13 cellular contexts compared by ENCODE assay signal in genomic region chr11:109747839-109748238, GRCh38.
DNase-seq lines count a peak whose midpoint lies in the region; ATAC-seq, FAIRE-seq and TF ChIP-seq lines count a peak whose summit lies in the region.
"Had no signal": no experiment of that assay in that cellular context is flagged by ENCODE, and none has a peak within 500 bp of the region (broad histone marks: within the 10 kb centered on the region; RNA-seq: fewer than 3 reads in every experiment).

No MANE protein-coding gene starts in this region.

- H3K4me2 ChIP-seq in BLaER1 treated with 17β-estradiol and CSF1 and Interleukin-3, amounts not matched to agents 10 nM and 100 nM = peak overlapping the region; percentile 15 to 95 (median 79); a peak in 20 of 22 replicates
- H3K4me2 ChIP-seq in K562 (ENCODE audit: insufficient read depth, low read length) = no peak overlapping the region; the same call in 1 of the 2 replicates

- peaks cover 0 to 7% (median 0%) of the 10 kb centered on the region in 11 experiments; a peak in 1 of 22 replicates for H3K9me3 ChIP-seq in BLaER1 treated with 17β-estradiol and CSF1 and Interleukin-3, amounts not matched to agents 10 nM and 100 nM (replicated peaks in 1 of 11)
- H3K9me3 ChIP-seq in K562 (replicated peaks; ENCODE audit: control insufficient read depth, insufficient read depth, low read depth, low read length) (no peaks in the 10 kb centered on the region), gastrocnemius medialis (no peaks in the 10 kb centered on the region)
- H3K9me3 ChIP-seq: psoas muscle had no signal

- H4K20me1 ChIP-seq in BLaER1 treated with 17β-estradiol and CSF1 and Interleukin-3, amounts not matched to agents 10 nM and 100 nM = no peaks in the 10 kb centered on the region
- no peaks in the 10 kb centered on the region for H4K20me1 ChIP-seq in K562 (replicated peaks; ENCODE audit: control insufficient read depth, insufficient read depth, low read length)

- intact Hi-C loops in K562 (cut with micrococcal nuclease) = no loop called here
- intact Hi-C loops in gastrocnemius medialis (cut with DNase I; ENCODE audit: low total_unique reads) = no loop called here

- TF ChIP-seq CTCF in K562 (IDR thresholded peaks at IDR 0.05 in 2 of 3, conservative IDR thresholded peaks at IDR 0.05 in 1 of 3; ENCODE audit: insufficient read depth in 2 of 3, low read depth in 1 of 3, low read length in 3 of 3) = no peak
- TF ChIP-seq CTCF in gastrocnemius medialis (IDR thresholded peaks at IDR 0.05 in 4 of 5, conservative IDR thresholded peaks at IDR 0.05 in 1 of 5) = no peak

- no peaks in the 10 kb centered on the region for H3K36me3 ChIP-seq in BLaER1 treated with 17β-estradiol and CSF1 and Interleukin-3, amounts not matched to agents 10 nM and 100 nM
- no peaks in the 10 kb centered on the region for H3K36me3 ChIP-seq in K562 (ENCODE audit: control insufficient read depth, insufficient read depth, low read length)
- H3K36me3 ChIP-seq in gastrocnemius medialis = no peaks in the 10 kb centered on the region
- H3K36me3 ChIP-seq: cardiac muscle cell had no signal

- WGBS in K562 (ENCODE audit: insufficient coverage, low coverage, missing lambda C conversion rate) = 2% methylated on average over 7 of the region's 7 CpGs

- peak; percentile 81 for FAIRE-seq in K562 (lab: Jason Lieb, UNC)
- FAIRE-seq: H1 had no signal

- peak overlapping the region; percentile 64; the same call in 1 of the 2 replicates for H2AFZ ChIP-seq in K562 (ENCODE audit: low read depth, low read length)

- H3K27me3 ChIP-seq in BLaER1 treated with 17β-estradiol and CSF1 and Interleukin-3, amounts not matched to agents 10 nM and 100 nM = no peaks in the 10 kb centered on the region
- H3K27me3 ChIP-seq in K562 (ENCODE audit: control insufficient read depth in 2 of 2, insufficient read depth in 2 of 2, low read length in 2 of 2) (no peaks in the 10 kb centered on the region), gastrocnemius medialis (no peaks in the 10 kb centered on the region)
- H3K27me3 ChIP-seq: cardiac muscle cell had no signal

- peak overlapping the region in 2 of 10 experiments; percentile 30 to 45; a peak in 2 of 20 replicates for H3K4me3 ChIP-seq in BLaER1 treated with 17β-estradiol and CSF1 and Interleukin-3, amounts not matched to agents 10 nM and 100 nM
- H3K4me3 ChIP-seq in K562 (no peak overlapping the region), gastrocnemius medialis (no peak overlapping the region)
- H3K4me3 ChIP-seq: cardiac muscle cell, psoas muscle had no signal

- in situ Hi-C loops in K562 (cut with MboI) = no loop called here
- in situ Hi-C loops in gastrocnemius medialis (cut with MboI; ENCODE audit: low sequenced_read_pairs in 4 of 4) = no loop called here

- CTCF ChIA-PET in K562 (lab: Yijun Ruan, JAX; ENCODE audit: low intra/inter-chr PET ratio) = no interaction called here

- POLR2A ChIA-PET in K562 (lab: Yijun Ruan, JAX) = interaction anchor here (1.0 to 1.3 kb wide), 2 partner anchors 14 to 193 kb away, joined by 3 read pairs; no protein-coding TSS in a partner anchor

- H3K9ac ChIP-seq in BLaER1 treated with 17β-estradiol and CSF1 and Interleukin-3, amounts not matched to agents 10 nM and 100 nM = peak overlapping the region in 4 of 11 experiments; percentile 32 to 57 (median 44); a peak in 5 of 22 replicates
- H3K9ac ChIP-seq in K562 (ENCODE audit: insufficient read depth in 1 of 2, low read depth in 2 of 2, low read length in 2 of 2) = no peak overlapping the region

- TF ChIP-seq POLR2A in K562 (conservative IDR thresholded peaks at IDR 0.05) (no peak), gastrocnemius medialis (IDR thresholded peaks at IDR 0.05) (no peak)

- TF ChIP-seq RAD21 in K562 (CRISPR knock-in tag; conservative IDR thresholded peaks at IDR 0.05 in 1 of 2, IDR thresholded peaks at IDR 0.05 in 1 of 2) = no peak

- no peaks in the 10 kb centered on the region for H3K9me1 ChIP-seq in K562 (ENCODE audit: control insufficient read depth, insufficient read depth, low read length)

- ATAC-seq in GM19452 (IDR thresholded peaks at IDR 0.05; ENCODE audit: unreplicated experiment) (peak; percentile 70), K562 (peak; percentile 73), gastrocnemius medialis (no peak), HG03045 (IDR thresholded peaks at IDR 0.05; ENCODE audit: unreplicated experiment) (no peak)
- ATAC-seq: psoas muscle had no signal

- H3K79me2 ChIP-seq in K562 (ENCODE audit: control insufficient read depth, insufficient read depth, low read length) = no peaks in the 10 kb centered on the region

- peak overlapping the region in 9 of 11 experiments; percentile 5 to 76 (median 59); a peak in 15 of 22 replicates for H3K27ac ChIP-seq in BLaER1 treated with 17β-estradiol and CSF1 and Interleukin-3, amounts not matched to agents 10 nM and 100 nM
- H3K27ac ChIP-seq in K562 (ENCODE audit: extremely low read depth, low read depth, low read length) = peak overlapping the region; percentile 73; the same call in 2 of the 3 replicates
- H3K27ac ChIP-seq in gastrocnemius medialis = no peak overlapping the region
- H3K27ac ChIP-seq: cardiac muscle cell, psoas muscle had no signal

- no peak; the same call in 1 of the 2 replicates for TF ChIP-seq EP300 in K562 (IDR thresholded peaks at IDR 0.05; ENCODE audit: low read length)

- BruUV-seq in K562 (replicated peaks; lab: Mats Ljungman, UMichigan) = no TSS peak

- H3K4me1 ChIP-seq in BLaER1 treated with 17β-estradiol and CSF1 and Interleukin-3, amounts not matched to agents 10 nM and 100 nM = peaks cover 14 to 91% (median 67%) of the 10 kb centered on the region in 10 experiments; a peak in 19 of 20 replicates
- peaks cover 0 to 4% of the 10 kb centered on the region in 2 experiments; a peak in 2 of 5 replicates for H3K4me1 ChIP-seq in K562 (replicated peaks in 1 of 2; ENCODE audit: control insufficient read depth in 2 of 2, insufficient read depth in 2 of 2, low read length in 2 of 2)
- no peaks in the 10 kb centered on the region for H3K4me1 ChIP-seq in gastrocnemius medialis
- H3K4me1 ChIP-seq: psoas muscle had no signal

- DNase-seq in KG1 (lab: John Stamatoyannopoulos, UW) (peak; percentile 16), K562 (ENCODE audit: extremely low read depth in 1 of 4, low spot score in 3 of 4) (peak in 2 of 4 experiments; percentile 33 to 46), gastrocnemius medialis (no peak), NCI-H2029 treated with DMSO at 0.1 percent for 48 hours (lab: John Stamatoyannopoulos, UW) (no peak), dedifferentiated amniotic fluid mesenchymal stem cell (ENCODE audit: extremely low spot score) (no peak)
- DNase-seq: activated T-cell treated with anti-CD3 and anti-CD28 coated beads for 4 hours, NCI-H226, psoas muscle had no signal

TF ChIP-seq in K562, 482 proteins besides CTCF, POLR2A, EP300 and RAD21:
- TF ChIP-seq GABPA (tag; conservative IDR thresholded peaks at IDR 0.05; ENCODE audit: low read depth) (0 out of 2 replicates have a peak, but pooled peaks have one; percentile 17), JUND (IDR thresholded peaks at IDR 0.05; ENCODE audit: borderline replicate concordance, low read depth, low read length) (peak; percentile 70), JUND (tag; IDR thresholded peaks at IDR 0.05; ENCODE audit: borderline replicate concordance, low read depth, low read length) (peak; percentile 53; the same call in 1 of the 3 replicates), KAT8 (IDR thresholded peaks at IDR 0.05; ENCODE audit: low read depth) (no peak), ARHGAP35 (IDR thresholded peaks at IDR 0.05; ENCODE audit: partially characterized antibody) (no peak), ETV6 (IDR thresholded peaks at IDR 0.05; ENCODE audit: borderline replicate concordance in 1 of 2, low read depth in 2 of 2, low read length in 1 of 2) (0 out of 4 replicates have a peak, but pooled peaks of 1 of the 2 experiments have one; percentile 30), ETV6 (CRISPR knock-in tag; IDR thresholded peaks at IDR 0.05; ENCODE audit: borderline replicate concordance) (no peak), DPF2 (IDR thresholded peaks at IDR 0.05) (peak; percentile 54; the same call in 1 of the 2 replicates), NFE2 (IDR thresholded peaks at IDR 0.05; ENCODE audit: low read depth) (peak; percentile 57), FOSL1 (tag; conservative IDR thresholded peaks at IDR 0.05) (peak; percentile 92), ZNF121 (CRISPR knock-in tag; conservative IDR thresholded peaks at IDR 0.05) (no peak), SMARCA4 (IDR thresholded peaks at IDR 0.05) (peak; percentile 55), MEIS2 (IDR thresholded peaks at IDR 0.05; ENCODE audit: partially characterized antibody) (peak; percentile 8), ATF3 (IDR thresholded peaks at IDR 0.05) (peak; percentile 42; the same call in 1 of the 2 replicates), ATF3 (CRISPR knock-in tag; conservative IDR thresholded peaks at IDR 0.05) (no peak), SMARCE1 (IDR thresholded peaks at IDR 0.05) (0 out of 2 replicates have a peak, but pooled peaks have one; percentile 50), ARID1B (IDR thresholded peaks at IDR 0.05) (peak; percentile 60), SOX6 (IDR thresholded peaks at IDR 0.05) (no peak)
- TF ChIP-seq, protein P1, sequence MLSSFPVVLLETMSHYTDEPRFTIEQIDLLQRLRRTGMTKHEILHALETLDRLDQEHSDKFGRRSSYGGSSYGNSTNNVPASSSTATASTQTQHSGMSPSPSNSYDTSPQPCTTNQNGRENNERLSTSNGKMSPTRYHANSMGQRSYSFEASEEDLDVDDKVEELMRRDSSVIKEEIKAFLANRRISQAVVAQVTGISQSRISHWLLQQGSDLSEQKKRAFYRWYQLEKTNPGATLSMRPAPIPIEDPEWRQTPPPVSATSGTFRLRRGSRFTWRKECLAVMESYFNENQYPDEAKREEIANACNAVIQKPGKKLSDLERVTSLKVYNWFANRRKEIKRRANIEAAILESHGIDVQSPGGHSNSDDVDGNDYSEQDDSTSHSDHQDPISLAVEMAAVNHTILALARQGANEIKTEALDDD (IDR thresholded peaks at IDR 0.05) = peak; percentile 47; the same call in 1 of the 2 replicates
TF ChIP-seq in K562: peak in this region for 12.

Comparison
In these comparisons a context has a peak if more than half of its experiments do, and no peak if none do; other contexts are left out.
1. H3K27ac ChIP-seq: peak in BLaER1 treated with 17β-estradiol and CSF1 and Interleukin-3, amounts not matched to agents 10 nM and 100 nM (9 of 11) and K562 (single experiment); none in gastrocnemius medialis (0 of 4).
2. ATAC-seq: peak in GM19452 (single experiment) and K562 (single experiment); none in gastrocnemius medialis (0 of 2) and HG03045 (single experiment).